ENCODE assay signal across 8 cellular contexts in genomic region chr5:134527156-134527960, GRCh38. TPM values are rescaled to one million over a fixed set of nuclear protein-coding genes. Genes with fewer than 3 reads are reported as not detected.
DNase-seq lines count a peak whose midpoint lies in the region; ATAC-seq, FAIRE-seq and TF ChIP-seq lines count a peak whose summit lies in the region.

No MANE protein-coding gene starts in this region.

- peak overlapping the region; percentile 68 for H3K27ac ChIP-seq in astrocyte (ENCODE audit: low read depth, low read length)

- DNase-seq in NCI-H128 (lab: John Stamatoyannopoulos, UW; ENCODE audit: unreplicated experiment) (peak; percentile 30), astrocyte (ENCODE audit: low read depth) (peak; percentile 78), hepatic stellate cell (ENCODE audit: low spot score) (peak; percentile 94), retina (peak; percentile 93)
- DNase-seq in T-helper 2 cell treated with Interferon-gamma antibody and Interleukin-4, amounts not matched to agents 5 μg/mL and 100 μg/mL, for 36 hours (ENCODE audit: low spot score): peak; percentile 73

- peak overlapping the region; percentile 74 for H3K4me3 ChIP-seq in astrocyte (ENCODE audit: insufficient read depth, low read depth, low read length)

- peak overlapping the region; percentile 80 for H2AFZ ChIP-seq in astrocyte (ENCODE audit: low read depth, low read length)

- peak overlapping the region; percentile 93 for H3K4me2 ChIP-seq in astrocyte (ENCODE audit: low read length)

- no peaks in the 10 kb centered on the region for H3K27me3 Mint-ChIP-seq in T-helper 2 cell treated with Interferon-gamma antibody and Interleukin-4, amounts not matched to agents 5 μg/mL and 100 μg/mL, for 36 hours (ENCODE audit: low read depth)
- no peaks in the 10 kb centered on the region for H3K27me3 Mint-ChIP-seq in astrocyte (ENCODE audit: low read depth, unreplicated experiment)

- peaks cover 32% of the 10 kb centered on the region for H3K79me2 ChIP-seq in astrocyte (ENCODE audit: insufficient read depth, low read length)

- no peaks in the 10 kb centered on the region for H3K9me3 ChIP-seq in astrocyte (ENCODE audit: insufficient read depth, low read depth, low read length)

- H3K27me3 ChIP-seq in astrocyte (ENCODE audit: insufficient read depth, low read length): peaks cover 3% of the 10 kb centered on the region

- peak overlapping the region; percentile 80 for H3K9ac ChIP-seq in astrocyte (ENCODE audit: low read length)

- H3K4me1 ChIP-seq in astrocyte (ENCODE audit: insufficient read depth, low read length): peaks cover 14% of the 10 kb centered on the region

- FAIRE-seq in astrocyte (lab: Jason Lieb, UNC): no peak

- ATAC-seq in HG02623 (IDR thresholded peaks at IDR 0.05; ENCODE audit: unreplicated experiment) (peak; percentile 32), GM18873 (IDR thresholded peaks at IDR 0.05; ENCODE audit: low FRiP score, unreplicated experiment) (no peak)

- peak overlapping the region; percentile 91 for H3K27ac Mint-ChIP-seq in T-helper 2 cell treated with Interferon-gamma antibody and Interleukin-4, amounts not matched to agents 5 μg/mL and 100 μg/mL, for 36 hours
- H3K27ac Mint-ChIP-seq in astrocyte (ENCODE audit: unreplicated experiment): peak overlapping the region; percentile 18

- H4K20me1 ChIP-seq in astrocyte (ENCODE audit: insufficient read depth, low read length): peaks cover 30% of the 10 kb centered on the region

- H3K9me3 Mint-ChIP-seq in T-helper 2 cell treated with Interferon-gamma antibody and Interleukin-4, amounts not matched to agents 5 μg/mL and 100 μg/mL, for 36 hours: no peaks in the 10 kb centered on the region
- H3K9me3 Mint-ChIP-seq in astrocyte (ENCODE audit: unreplicated experiment): no peaks in the 10 kb centered on the region

- no peaks in the 10 kb centered on the region for H3K36me3 ChIP-seq in astrocyte (ENCODE audit: insufficient read depth, low read length)

- peak overlapping the region; percentile 99 for H3K4me3 Mint-ChIP-seq in T-helper 2 cell treated with Interferon-gamma antibody and Interleukin-4, amounts not matched to agents 5 μg/mL and 100 μg/mL, for 36 hours
- peak overlapping the region; percentile 88 for H3K4me3 Mint-ChIP-seq in astrocyte (ENCODE audit: unreplicated experiment)

- peaks cover 2% of the 10 kb centered on the region for H3K36me3 Mint-ChIP-seq in T-helper 2 cell treated with Interferon-gamma antibody and Interleukin-4, amounts not matched to agents 5 μg/mL and 100 μg/mL, for 36 hours (ENCODE audit: low read depth)
- H3K36me3 Mint-ChIP-seq in astrocyte (ENCODE audit: low read depth, unreplicated experiment): no peaks in the 10 kb centered on the region

- peak; percentile 78 for TF ChIP-seq CTCF in GM12873 (IDR thresholded peaks at IDR 0.05; ENCODE audit: insufficient read depth, low read depth, low read length, missing control alignments)
- peak; percentile 25 for TF ChIP-seq CTCF in astrocyte (IDR thresholded peaks at IDR 0.05; ENCODE audit: insufficient read depth, low read depth, low read length)

- H3K4me1 Mint-ChIP-seq in T-helper 2 cell treated with Interferon-gamma antibody and Interleukin-4, amounts not matched to agents 5 μg/mL and 100 μg/mL, for 36 hours (ENCODE audit: low read depth): peaks cover 24% of the 10 kb centered on the region
- peaks cover 22% of the 10 kb centered on the region for H3K4me1 Mint-ChIP-seq in astrocyte (ENCODE audit: low read depth, unreplicated experiment)

RNA-seq across cellular contexts. Expression of gene JADE2, which starts 1.9 kb away (rescaled TPM):
- total RNA-seq in astrocyte: 25.3 and 30.3 TPM in 2 replicates

Comparison
In these comparisons a context has a peak if more than half of its experiments do, and no peak if none do; other contexts are left out.
1. DNase-seq: peak in every context shown above with its lines; median percentile 94 in hepatic stellate cell; 93 in retina; 78 in astrocyte; 73 in T-helper 2 cell treated with Interferon-gamma antibody and Interleukin-4, amounts not matched to agents 5 μg/mL and 100 μg/mL, for 36 hours; 30 in NCI-H128.